8 cellular contexts compared by ENCODE assay signal in genomic region chr9:26946753-26947727, GRCh38. TPM values are rescaled to one million over a fixed set of nuclear protein-coding genes. Genes with fewer than 3 reads are reported as not detected.
A peak's percentile ranks its signal among the peaks of the same experiment; 100 is the strongest.
DNase-seq lines count a peak whose midpoint lies in the region; ATAC-seq and TF ChIP-seq lines count a peak whose summit lies in the region.

Gene PLAA, minus strand, starts transcription at chr9:26947242. Its CDS starts 197 bp downstream, at chr9:26947045.

- peaks cover 9% of the 10 kb centered on the region for H3K79me1 ChIP-seq in trophoblast cell (ENCODE audit: low read length)

- H3K4me3 ChIP-seq in GM08714 (ENCODE audit: low read length) (peak within 1 kb of the TSS; percentile 94), cardiac muscle cell (peak within 1 kb of the TSS; percentile 81), trophoblast cell (ENCODE audit: low read depth, low read length) (peak within 1 kb of the TSS; percentile 97), transverse colon (peak within 1 kb of the TSS; percentile 77 to 91 (median 80))

- TF ChIP-seq POLR2A in transverse colon (IDR thresholded peaks at IDR 0.05) = peak; percentile 76

- H3K4me2 ChIP-seq in trophoblast cell (ENCODE audit: low read length) = peak within 1 kb of the TSS; percentile 69

- peaks cover 14% of the 10 kb centered on the region for H3K79me2 ChIP-seq in trophoblast cell (ENCODE audit: control insufficient read depth, insufficient read depth, low read length, poor library complexity)

- H3K4me1 ChIP-seq in cardiac muscle cell (ENCODE audit: low read depth) (peaks cover 12% of the 10 kb centered on the region), trophoblast cell (ENCODE audit: control insufficient read depth in 1 of 2, insufficient read depth in 2 of 2, low read length in 2 of 2) (peaks cover 2 to 4% of the 10 kb centered on the region in 2 experiments), transverse colon (peaks cover 18 to 32% (median 21%) of the 10 kb centered on the region in 4 donors)

- peak within 1 kb of the TSS; percentile 75 for H4K91ac ChIP-seq in trophoblast cell (ENCODE audit: low read depth, low read length)

- H3K27ac Mint-ChIP-seq in activated naive CD8-positive, alpha-beta T cell treated with anti-CD3 and anti-CD28 coated beads, Interleukin-2, amount 50 U/mL, for 24 hours = peak within 1 kb of the TSS; percentile 100

- H3K4me1 Mint-ChIP-seq in activated naive CD8-positive, alpha-beta T cell treated with anti-CD3 and anti-CD28 coated beads, Interleukin-2, amount 50 U/mL, for 24 hours = peaks cover 54% of the 10 kb centered on the region

- no CpG with 5 or more reads among the region's 76 CpGs for WGBS in trophoblast cell (ENCODE audit: extremely low coverage, insufficient coverage, insufficient read length)
- 0% methylated on average over 2 to 57 of the region's 76 CpGs for whole genome bisulfite sequencing in transverse colon (ENCODE audit: low coverage in 1 of 2), 2 donors

- H3K14ac ChIP-seq in trophoblast cell (ENCODE audit: low read length) = peak within 1 kb of the TSS; percentile 98

- no peak within 1 kb of the TSS for H2BK12ac ChIP-seq in trophoblast cell (ENCODE audit: low read length)

- TF ChIP-seq EP300 in transverse colon (IDR thresholded peaks at IDR 0.05; ENCODE audit: low read depth) = no peak

- no peaks in the 10 kb centered on the region for H3K9me3 ChIP-seq in cardiac muscle cell (ENCODE audit: low read depth)
- no peaks in the 10 kb centered on the region for H3K9me3 ChIP-seq in trophoblast cell (ENCODE audit: insufficient read depth, low read depth, low read length)
- H3K9me3 ChIP-seq in transverse colon = no peaks in the 10 kb centered on the region

- H2BK120ac ChIP-seq in trophoblast cell (ENCODE audit: insufficient read depth, low read length, poor library complexity) = peak within 1 kb of the TSS; percentile 90

- in situ Hi-C loops in transverse colon (cut with MboI; ENCODE audit: low pct_ligation_motif_present in 1 of 4, low pct_unique_long_range_greater_than_20kb in 1 of 4, low sequenced_read_pairs in 3 of 4) = no loop called here

- DNase-seq in NCI-H1048 (lab: John Stamatoyannopoulos, UW) (peak; percentile 81), SW 1271 (lab: John Stamatoyannopoulos, UW) (peak; percentile 67 to 79), cardiac muscle cell (ENCODE audit: low read depth in 1 of 2, low spot score in 1 of 2) (peak; percentile 92 to 94), trophoblast cell (peak; percentile 93 to 95), transverse colon (peak; percentile 91)
- DNase-seq in activated naive CD8-positive, alpha-beta T cell treated with anti-CD3 and anti-CD28 coated beads, Interleukin-2, amount 50 U/mL, for 24 hours = peak; percentile 85

- no peak for TF ChIP-seq CTCF in cardiac muscle cell (IDR thresholded peaks at IDR 0.05; ENCODE audit: low read depth, low read length)
- peak in 3 of 5 experiments; percentile 19 to 55 (median 34) for TF ChIP-seq CTCF in transverse colon (IDR thresholded peaks at IDR 0.05)

- intact Hi-C loops in transverse colon (cut with DNase I; ENCODE audit: low total_unique reads) = loop anchor here (5.0 kb wide), 1 partner anchor 50 kb away; no protein-coding TSS in a partner anchor

- peak within 1 kb of the TSS; percentile 92 for H3K18ac ChIP-seq in trophoblast cell (ENCODE audit: low read length)

- peak within 1 kb of the TSS; percentile 97 for H4K8ac ChIP-seq in trophoblast cell (ENCODE audit: low read depth, low read length)

- H3K27me3 ChIP-seq in cardiac muscle cell = no peaks in the 10 kb centered on the region
- H3K27me3 ChIP-seq in trophoblast cell (ENCODE audit: insufficient read depth, low read length) = no peaks in the 10 kb centered on the region
- H3K27me3 ChIP-seq in transverse colon = no peaks in the 10 kb centered on the region

- H3K36me3 ChIP-seq in cardiac muscle cell (no peaks in the 10 kb centered on the region), trophoblast cell (ENCODE audit: control insufficient read depth in 1 of 2, insufficient read depth in 2 of 2, low read length in 2 of 2) (peaks cover 0 to 2% of the 10 kb centered on the region in 2 experiments), transverse colon (no peaks in the 10 kb centered on the region)

- peaks cover 25% of the 10 kb centered on the region for H3K36me3 Mint-ChIP-seq in activated naive CD8-positive, alpha-beta T cell treated with anti-CD3 and anti-CD28 coated beads, Interleukin-2, amount 50 U/mL, for 24 hours (ENCODE audit: low read depth)

- peak within 1 kb of the TSS; percentile 76 for H4K12ac ChIP-seq in trophoblast cell (ENCODE audit: low read depth, low read length)

- H3K23ac ChIP-seq in trophoblast cell (ENCODE audit: low read length) = no peak within 1 kb of the TSS

- peak within 1 kb of the TSS; percentile 95 for H2BK5ac ChIP-seq in trophoblast cell (ENCODE audit: low read depth, low read length, poor library complexity)

- peak within 1 kb of the TSS; percentile 96 for H3K4me3 Mint-ChIP-seq in activated naive CD8-positive, alpha-beta T cell treated with anti-CD3 and anti-CD28 coated beads, Interleukin-2, amount 50 U/mL, for 24 hours

- peak within 1 kb of the TSS; percentile 98 for H3K4ac ChIP-seq in trophoblast cell (ENCODE audit: low read depth, low read length)

- no peaks in the 10 kb centered on the region for H3K27me3 Mint-ChIP-seq in activated naive CD8-positive, alpha-beta T cell treated with anti-CD3 and anti-CD28 coated beads, Interleukin-2, amount 50 U/mL, for 24 hours

- peak within 1 kb of the TSS; percentile 97 for H2AFZ ChIP-seq in trophoblast cell (ENCODE audit: insufficient read depth, low read length, poor library complexity)

- peak within 1 kb of the TSS; percentile 100 for H3K27ac ChIP-seq in cardiac muscle cell
- H3K27ac ChIP-seq in trophoblast cell (ENCODE audit: low read depth, low read length) = peak within 1 kb of the TSS; percentile 92
- H3K27ac ChIP-seq in transverse colon = peak within 1 kb of the TSS; percentile 93 to 96 (median 94)

- ATAC-seq in HG02571 (IDR thresholded peaks at IDR 0.05; ENCODE audit: unreplicated experiment) = peak; percentile 99
- ATAC-seq in activated naive CD8-positive, alpha-beta T cell treated with anti-CD3 and anti-CD28 coated beads, Interleukin-2, amount 50 U/mL, for 24 hours = peak; percentile 99

- no peaks in the 10 kb centered on the region for H3K9me3 Mint-ChIP-seq in activated naive CD8-positive, alpha-beta T cell treated with anti-CD3 and anti-CD28 coated beads, Interleukin-2, amount 50 U/mL, for 24 hours

- peak within 1 kb of the TSS; percentile 84 for H2AK5ac ChIP-seq in trophoblast cell (ENCODE audit: low read length)

- peak within 1 kb of the TSS; percentile 96 for H3K9ac ChIP-seq in trophoblast cell (ENCODE audit: low read length)

RNA-seq across cellular contexts. Expression of gene PLAA, which starts in this region (rescaled TPM):
- total RNA-seq in cardiac muscle cell (30.7 and 32.6 TPM in 2 replicates), transverse colon (10 to 100 TPM; 12.0 to 30.2 (median 28.0) TPM)
- polyA plus RNA-seq in cardiac muscle cell = 30.9 and 36.0 TPM in 2 replicates
- 45.9 and 47.0 TPM in 2 replicates for polyA plus RNA-seq in trophoblast cell (2013)

Comparison
In these comparisons a context has a peak if more than half of its experiments do, and no peak if none do; other contexts are left out.
1. Peak in every context shown above with its lines: DNase-seq, ATAC-seq, H3K4me3 ChIP-seq and H3K27ac ChIP-seq.